In genomic region chr3:157136647-157137387, GRCh38 we compare ENCODE assay signal across 1 cellular context.
TF ChIP-seq lines count a peak whose summit lies in the region.

No MANE protein-coding gene starts in this region.

TF ChIP-seq in HepG2, 621 proteins besides CTCF, POLR2A, EP300 and RAD21 (continued from another document and continues in another):
- TF ChIP-seq ZNF318 (CRISPR knock-in tag; IDR thresholded peaks at IDR 0.05) (no peak; the same call in 1 of the 2 replicates), ZNF607 (CRISPR knock-in tag; IDR thresholded peaks at IDR 0.05; ENCODE audit: borderline replicate concordance) (no peak; the same call in 1 of the 2 replicates), TGIF2 (CRISPR knock-in tag; IDR thresholded peaks at IDR 0.05) (peak; percentile 11), ZNF891 (CRISPR knock-in tag; IDR thresholded peaks at IDR 0.05) (no peak), PRDM15 (CRISPR knock-in tag; IDR thresholded peaks at IDR 0.05) (no peak), MYPOP (CRISPR knock-in tag; IDR thresholded peaks at IDR 0.05) (peak; percentile 61; the same call in 1 of the 2 replicates), ZNF609 (CRISPR knock-in tag; IDR thresholded peaks at IDR 0.05; ENCODE audit: borderline replicate concordance) (peak; percentile 72; the same call in 1 of the 2 replicates), GFI1 (CRISPR knock-in tag; IDR thresholded peaks at IDR 0.05; ENCODE audit: borderline replicate concordance) (peak; percentile 45; the same call in 1 of the 2 replicates), ZNF709 (CRISPR knock-in tag; IDR thresholded peaks at IDR 0.05) (no peak), SP5 (CRISPR knock-in tag; IDR thresholded peaks at IDR 0.05; ENCODE audit: borderline replicate concordance, low read depth) (peak; percentile 44), KLF6 (CRISPR knock-in tag; IDR thresholded peaks at IDR 0.05) (peak; percentile 69; the same call in 1 of the 2 replicates), ZNF691 (CRISPR knock-in tag; IDR thresholded peaks at IDR 0.05; ENCODE audit: borderline replicate concordance, low read depth) (peak; percentile 22; the same call in 1 of the 2 replicates), DDIT3 (CRISPR knock-in tag; IDR thresholded peaks at IDR 0.05) (no peak), ZNF792 (CRISPR knock-in tag; IDR thresholded peaks at IDR 0.05) (peak; percentile 35; the same call in 1 of the 2 replicates), ZFP91 (CRISPR knock-in tag; IDR thresholded peaks at IDR 0.05; ENCODE audit: borderline replicate concordance) (peak; percentile 75; the same call in 1 of the 2 replicates), TAF15 (IDR thresholded peaks at IDR 0.05; ENCODE audit: low read depth, low read length, poor library complexity, severe bottlenecking) (no peak), NR1H2 (CRISPR knock-in tag; IDR thresholded peaks at IDR 0.05; ENCODE audit: borderline replicate concordance, low read depth) (no peak), TERF1 (CRISPR knock-in tag; IDR thresholded peaks at IDR 0.05) (no peak), CBX1 (IDR thresholded peaks at IDR 0.05; ENCODE audit: low read depth) (no peak), HNRNPH1 (optimal IDR thresholded peaks at IDR 0.05; ENCODE audit: low read depth, low read length) (no peak), CSRNP2 (CRISPR knock-in tag; conservative IDR thresholded peaks at IDR 0.05; ENCODE audit: low read depth) (no peak), TOPORS (CRISPR knock-in tag; IDR thresholded peaks at IDR 0.05) (no peak), ZNF460 (CRISPR knock-in tag; IDR thresholded peaks at IDR 0.05; ENCODE audit: borderline replicate concordance) (no peak), MAFG (CRISPR knock-in tag; IDR thresholded peaks at IDR 0.05) (no peak), ZBTB44 (CRISPR knock-in tag; IDR thresholded peaks at IDR 0.05) (no peak)
